9 cellular contexts compared by ENCODE assay signal in the genomic region with DNA sequence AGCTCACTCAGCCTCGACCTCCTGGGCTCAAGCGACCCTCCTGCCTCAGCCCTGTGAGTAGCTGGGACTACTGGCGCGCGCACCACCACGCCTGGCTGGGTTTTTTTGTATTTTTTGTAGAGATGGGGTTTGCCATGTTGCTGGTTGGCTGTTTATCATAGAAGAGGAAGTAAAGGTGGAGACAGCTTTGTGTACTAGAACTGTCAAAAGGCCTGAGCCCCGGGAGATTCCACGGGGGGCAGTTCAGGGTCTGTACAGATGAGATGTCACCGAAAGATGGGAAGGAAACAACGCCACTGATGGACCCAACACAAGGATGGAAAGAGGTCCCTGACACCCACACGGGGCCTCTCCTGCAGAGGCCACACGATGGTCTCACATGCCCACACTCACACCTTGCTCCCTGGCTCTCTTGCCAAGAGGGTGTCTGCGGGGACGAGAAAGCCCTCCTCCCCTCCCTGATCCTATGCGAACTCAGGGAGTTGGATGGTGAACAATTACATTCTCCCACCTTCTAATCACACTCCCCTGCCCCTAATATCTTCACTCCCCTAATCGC.
A peak's percentile ranks its signal among the peaks of the same experiment; 100 is the strongest.
DNase-seq lines count a peak whose midpoint lies in the region; ATAC-seq, FAIRE-seq and TF ChIP-seq lines count a peak whose summit lies in the region.
"Had no signal": no experiment of that assay in that cellular context is flagged by ENCODE, and none has a peak within 500 bp of the region (broad histone marks: within the 10 kb centered on the region; RNA-seq: fewer than 3 reads in every experiment).

No MANE protein-coding gene starts in this region.

- no peak overlapping the region for H3K4me3 ChIP-seq in HepG2 (replicated peaks in 1 of 3; ENCODE audit: insufficient read depth in 1 of 3, low read depth in 2 of 3, low read length in 3 of 3)

- H3K79me2 ChIP-seq in HepG2 (ENCODE audit: insufficient read depth, low read length): no peaks in the 10 kb centered on the region

- peak overlapping the region; percentile 21; the same call in 1 of the 2 replicates for H3K4me2 ChIP-seq in HepG2 (ENCODE audit: low read depth, low read length)

- no peak overlapping the region for H3K9ac ChIP-seq in HepG2 (ENCODE audit: insufficient read depth, low read depth, low read length)

- H3K36me3 ChIP-seq in HepG2 (replicated peaks in 1 of 2; ENCODE audit: control insufficient read depth in 1 of 2, insufficient read depth in 2 of 2, low read length in 2 of 2): peaks cover 8 to 27% of the 10 kb centered on the region in 2 experiments; a peak in 4 of 5 replicates

- no peak overlapping the region for H2AFZ ChIP-seq in HepG2 (ENCODE audit: low read length)

- H3K27me3 ChIP-seq in HepG2 (ENCODE audit: control insufficient read depth in 1 of 2, insufficient read depth in 2 of 2, low read length in 2 of 2): no peaks in the 10 kb centered on the region

- TF ChIP-seq CTCF in GM13977 (IDR thresholded peaks at IDR 0.05; ENCODE audit: extremely low read depth, insufficient read depth, missing control alignments) (no peak), HepG2 (CRISPR knock-in tag; IDR thresholded peaks at IDR 0.05) (no peak)

- TF ChIP-seq RAD21 in HepG2 (CRISPR knock-in tag; IDR thresholded peaks at IDR 0.05): no peak

- 64% methylated on average over 13 of the region's 16 CpGs for WGBS in HepG2 (ENCODE audit: low lambda C conversion rate)

- ATAC-seq in GM21381 (IDR thresholded peaks at IDR 0.05; ENCODE audit: unreplicated experiment): peak; percentile 38
- peak; percentile 48 for ATAC-seq in HG03521 (IDR thresholded peaks at IDR 0.05; ENCODE audit: unreplicated experiment)
- ATAC-seq in HepG2: no peak; the same call in 1 of the 3 replicates

- no TSS peak for BruUV-seq in HepG2 (replicated peaks; lab: Mats Ljungman, UMichigan)

- H3K27ac ChIP-seq in HepG2 (ENCODE audit: extremely low read length, insufficient read depth, low read length): no peak overlapping the region

- H3K9me3 ChIP-seq in HepG2 (ENCODE audit: low read length): no peaks in the 10 kb centered on the region

- FAIRE-seq in HepG2 (lab: Jason Lieb, UNC): no peak
- FAIRE-seq: astrocyte had no signal

- TF ChIP-seq EP300 in HepG2 (IDR thresholded peaks at IDR 0.05; ENCODE audit: low read depth in 2 of 2, low read length in 2 of 2) (no peak), HepG2 (CRISPR knock-in tag; IDR thresholded peaks at IDR 0.05; ENCODE audit: borderline replicate concordance) (no peak)

- DNase-seq in GM13977 (ENCODE audit: low spot score) (peak; percentile 74), HepG2 (ENCODE audit: low spot score) (no peak), NCI-H1092 treated with DMSO at 0.1 percent for 48 hours (lab: John Stamatoyannopoulos, UW) (no peak), posterior vena cava (ENCODE audit: low spot score) (no peak), DMS153 treated with DMSO at 0.1 percent for 48 hours (lab: John Stamatoyannopoulos, UW; ENCODE audit: unreplicated experiment) (no peak)
- no peak for DNase-seq in effector CD8-positive, alpha-beta T cell (lab: John Stamatoyannopoulos, UW)

- CTCF ChIA-PET in HepG2 (lab: Yijun Ruan, JAX; ENCODE audit: low intra/inter-chr PET ratio, low total read pairs): no interaction called here

- H4K20me1 ChIP-seq in HepG2 (ENCODE audit: insufficient read depth, low read length): no peaks in the 10 kb centered on the region

- in situ Hi-C loops in GM13977 (cut with MboI; ENCODE audit: low pct_unique_long_range_greater_than_20kb, low sequenced_read_pairs, unreplicated experiment): no loop called here
- in situ Hi-C loops in HepG2 (cut with HindIII; ENCODE audit: extremely low pct_ligation_motif_present, low pct_unique_long_range_greater_than_20kb): no loop called here

- no peak for TF ChIP-seq POLR2A in HepG2 (IDR thresholded peaks at IDR 0.05; ENCODE audit: insufficient read depth in 1 of 2, low read depth in 2 of 2, low read length in 2 of 2)

- intact Hi-C loops in HepG2 (cut with micrococcal nuclease; ENCODE audit: unreplicated experiment): no loop called here
- intact Hi-C loops in posterior vena cava (cut with DNase I): no loop called here

- POLR2A ChIA-PET in HepG2 (lab: Yijun Ruan, JAX): no interaction called here

- H3K4me1 ChIP-seq in HepG2 (ENCODE audit: insufficient read depth, low read length): peaks cover 52% of the 10 kb centered on the region

TF ChIP-seq in HepG2, 621 proteins besides CTCF, POLR2A, EP300 and RAD21:
- no peak for TF ChIP-seq ZNF709 (CRISPR knock-in tag; IDR thresholded peaks at IDR 0.05)
- TF ChIP-seq SP4 (CRISPR knock-in tag; IDR thresholded peaks at IDR 0.05): peak; percentile 39; the same call in 1 of the 2 replicates
- no peak for TF ChIP-seq ISL2 (CRISPR knock-in tag; IDR thresholded peaks at IDR 0.05)
- TF ChIP-seq ZNF780A (CRISPR knock-in tag; IDR thresholded peaks at IDR 0.05): no peak
- no peak for TF ChIP-seq BORCS8-MEF2B (CRISPR knock-in tag; IDR thresholded peaks at IDR 0.05)
